19 cellular contexts compared by ENCODE assay signal in the genomic region with DNA sequence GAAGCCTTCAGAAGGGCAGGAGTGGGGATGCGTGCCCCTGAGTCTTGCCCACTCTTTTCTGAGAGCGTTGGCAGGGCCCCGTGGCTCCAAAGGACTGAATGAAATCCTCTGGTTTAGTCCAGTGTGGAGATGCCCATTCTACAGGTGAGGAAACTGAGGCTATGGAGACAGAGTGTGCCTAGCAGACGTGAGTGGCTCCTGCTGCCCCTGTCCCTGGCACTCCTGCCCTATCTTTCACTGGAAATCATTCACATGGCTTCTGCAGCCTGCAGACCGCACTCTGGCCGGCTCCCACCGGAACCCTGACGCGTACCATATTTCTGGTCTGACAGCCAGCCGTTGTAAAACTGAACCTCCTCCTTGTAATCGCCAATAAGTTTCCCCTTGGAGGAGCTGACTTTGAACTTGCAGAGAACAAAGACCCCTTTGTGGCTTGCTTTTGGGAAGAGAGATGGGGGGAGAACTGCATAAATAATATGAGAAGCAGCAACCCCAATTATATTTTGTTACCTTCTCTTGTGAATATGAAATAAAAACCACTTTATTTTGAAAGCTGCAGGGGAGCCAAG.
DNase-seq lines count a peak whose midpoint lies in the region; ATAC-seq and TF ChIP-seq lines count a peak whose summit lies in the region.
"Had no signal": no experiment of that assay in that cellular context is flagged by ENCODE, and none has a peak within 500 bp of the region (broad histone marks: within the 10 kb centered on the region; RNA-seq: fewer than 3 reads in every experiment).

No MANE protein-coding gene starts in this region.

- H3K4me3 ChIP-seq in A673 (ENCODE audit: low read depth, low read length, poor library complexity, severe bottlenecking) (no peak overlapping the region), RWPE2 (ENCODE audit: severe bottlenecking) (no peak overlapping the region), fibroblast of lung (replicated peaks in 1 of 4; ENCODE audit: control extremely low read depth in 1 of 4, insufficient read depth in 1 of 4, low read depth in 3 of 4, low read length in 4 of 4) (no peak overlapping the region), neuronal stem cell (ENCODE audit: low read length in 2 of 2) (no peak overlapping the region)
- H3K4me3 ChIP-seq: body of pancreas, upper lobe of left lung had no signal

- H3K9ac ChIP-seq in fibroblast of lung (ENCODE audit: insufficient read depth, low read length) (no peak overlapping the region), neuronal stem cell (ENCODE audit: low read depth, low read length, poor library complexity) (no peak overlapping the region)

- H3K27ac ChIP-seq in A673 (ENCODE audit: low read depth, low read length, poor library complexity, severe bottlenecking) (peak overlapping the region; percentile 37), RWPE2 (ENCODE audit: poor library complexity, severe bottlenecking) (no peak overlapping the region), fibroblast of lung (ENCODE audit: insufficient read depth, low read length) (peak overlapping the region; percentile 68), neuronal stem cell (replicated peaks; ENCODE audit: low read length) (no peak overlapping the region)
- H3K27ac ChIP-seq: body of pancreas, upper lobe of left lung had no signal

- H3K4ac ChIP-seq in neuronal stem cell (ENCODE audit: low read length) = no peak overlapping the region

- DNase-seq in A673 (ENCODE audit: low spot score) (no peak), RWPE2 (ENCODE audit: low spot score) (peak; percentile 46), fibroblast of lung (ENCODE audit: low read depth in 2 of 2) (no peak), neuronal stem cell (ENCODE audit: low spot score) (no peak), dermis blood vessel endothelial cell (no peak)
- no peak for DNase-seq in activated CD4-positive, CD25-positive, alpha-beta regulatory T cell treated with anti-CD3 and anti-CD28 coated beads, Interleukin-2, amount 50 U/mL, for 72 hours
- no peak for DNase-seq in stimulated activated naive CD4-positive, alpha-beta T cell treated with Interleukin-2 at 50 U/mL for 16 hours (lab: John Stamatoyannopoulos, UW)
- DNase-seq: activated CD4-positive, alpha-beta memory T cell treated with anti-CD3 and anti-CD28 coated beads for 36 hours; activated naive CD4-positive, alpha-beta T cell treated with anti-CD3 and anti-CD28 coated beads, Interleukin-2, amount 50 U/mL, for 16 hours; CD4-positive, alpha-beta T cell; DMS79; glutamatergic neuron; MM.1S; NCI-H187 treated with DMSO at 0.1 percent for 48 hours; NCI-H226 had no signal

- H3K18ac ChIP-seq in neuronal stem cell (ENCODE audit: low read length) = no peak overlapping the region

- ATAC-seq in RWPE2 (ENCODE audit: low read depth) (no peak), GM21825 (IDR thresholded peaks at IDR 0.05; ENCODE audit: unreplicated experiment) (no peak)
- ATAC-seq: naive thymus-derived CD8-positive, alpha-beta T cell had no signal

- CTCF ChIA-PET in A673 (lab: Charles Lee) = no interaction called here

- H3K4me1 ChIP-seq in A673 (ENCODE audit: insufficient read depth, low read length, poor library complexity, severe bottlenecking) (peaks cover 9% of the 10 kb centered on the region), RWPE2 (ENCODE audit: insufficient read depth, poor library complexity, severe bottlenecking) (peaks cover 10% of the 10 kb centered on the region), fibroblast of lung (ENCODE audit: control insufficient read depth, extremely low read depth, insufficient read depth, low read length) (peaks cover 11% of the 10 kb centered on the region), neuronal stem cell (ENCODE audit: control insufficient read depth in 2 of 2, insufficient read depth in 1 of 2, low read depth in 1 of 2, low read length in 2 of 2) (peaks cover 9 to 18% of the 10 kb centered on the region in 2 donors)
- H3K4me1 ChIP-seq: body of pancreas had no signal

- no peaks in the 10 kb centered on the region for H3K79me1 ChIP-seq in neuronal stem cell (ENCODE audit: low read depth, low read length)

- WGBS in neuronal stem cell (ENCODE audit: extremely low coverage in 2 of 2, insufficient read length in 2 of 2, insufficient replicate concordance in 1 of 2), 2 donors = no CpG with 5 or more reads among the region's 11 CpGs

- H4K91ac ChIP-seq in neuronal stem cell (ENCODE audit: low read depth, low read length, poor library complexity) = no peak overlapping the region

- H3K36me3 ChIP-seq in A673 (ENCODE audit: insufficient read depth, low read length, poor library complexity, severe bottlenecking) (no peaks in the 10 kb centered on the region), RWPE2 (ENCODE audit: low read depth) (no peaks in the 10 kb centered on the region), fibroblast of lung (ENCODE audit: control insufficient read depth, insufficient read depth, low read length) (no peaks in the 10 kb centered on the region), neuronal stem cell (replicated peaks in 1 of 2; ENCODE audit: control insufficient read depth in 2 of 2, insufficient read depth in 2 of 2, low read length in 2 of 2) (no peaks in the 10 kb centered on the region)
- H3K36me3 ChIP-seq: upper lobe of left lung had no signal

- no peak overlapping the region for H2AFZ ChIP-seq in fibroblast of lung (ENCODE audit: low read length)
- H2AFZ ChIP-seq in neuronal stem cell (ENCODE audit: low read length) = peak overlapping the region; percentile 62

- H2BK12ac ChIP-seq in neuronal stem cell (ENCODE audit: low read length) = no peak overlapping the region

- TF ChIP-seq CTCF in A673 (conservative IDR thresholded peaks at IDR 0.05; ENCODE audit: low read depth, low read length) (no peak), RWPE2 (IDR thresholded peaks at IDR 0.05; ENCODE audit: poor library complexity, severe bottlenecking) (no peak), fibroblast of lung (conservative IDR thresholded peaks at IDR 0.05 in 1 of 2, IDR thresholded peaks at IDR 0.05 in 1 of 2; ENCODE audit: low read depth in 1 of 2, low read length in 2 of 2) (no peak)

- POLR2A ChIA-PET in A673 (lab: Charles Lee; ENCODE audit: low non-redundant PET) = no interaction called here

- H3K9me3 ChIP-seq in A673 (ENCODE audit: low read depth, low read length, poor library complexity, severe bottlenecking) = no peaks in the 10 kb centered on the region
- H3K9me3 ChIP-seq in RWPE2 (ENCODE audit: severe bottlenecking) = no peaks in the 10 kb centered on the region
- H3K9me3 ChIP-seq in fibroblast of lung (ENCODE audit: control insufficient read depth, insufficient read depth, low read depth, low read length) = no peaks in the 10 kb centered on the region
- H3K9me3 ChIP-seq in neuronal stem cell (replicated peaks in 1 of 2; ENCODE audit: control insufficient read depth in 2 of 2, insufficient read depth in 1 of 2, low read depth in 1 of 2, low read length in 2 of 2) = no peaks in the 10 kb centered on the region
- H3K9me3 ChIP-seq: body of pancreas, upper lobe of left lung had no signal

- no peak overlapping the region for H2BK5ac ChIP-seq in neuronal stem cell (ENCODE audit: low read length)

- BruUV-seq in A673 (replicated peaks; lab: Mats Ljungman, UMichigan) = no TSS peak

- no peaks in the 10 kb centered on the region for H3K79me2 ChIP-seq in fibroblast of lung (ENCODE audit: control insufficient read depth, insufficient read depth, low read length)

- no peaks in the 10 kb centered on the region for H4K20me1 ChIP-seq in fibroblast of lung (ENCODE audit: control insufficient read depth, extremely low read depth, insufficient read depth, low read length)

- intact Hi-C loops in A673 (cut with micrococcal nuclease; ENCODE audit: unreplicated experiment) = no loop called here

- no peak overlapping the region for H2BK15ac ChIP-seq in neuronal stem cell (ENCODE audit: low read length)

- peak overlapping the region; percentile 37 for H3K4me2 ChIP-seq in fibroblast of lung (ENCODE audit: extremely low read depth, insufficient read depth, low read length)
- H3K4me2 ChIP-seq in neuronal stem cell (ENCODE audit: insufficient read depth, low read length, poor library complexity, severe bottlenecking) = no peak overlapping the region

- no peak overlapping the region for H3K23ac ChIP-seq in neuronal stem cell (ENCODE audit: low read depth, low read length, poor library complexity)

- no peaks in the 10 kb centered on the region for H3K27me3 ChIP-seq in A673 (replicated peaks; ENCODE audit: insufficient read depth, low read depth, low read length, poor library complexity)
- no peaks in the 10 kb centered on the region for H3K27me3 ChIP-seq in RWPE2 (ENCODE audit: insufficient read depth, poor library complexity, severe bottlenecking)
- no peaks in the 10 kb centered on the region for H3K27me3 ChIP-seq in fibroblast of lung (ENCODE audit: control insufficient read depth, insufficient read depth, low read length)
- peaks cover 0 to 8% (median 2%) of the 10 kb centered on the region in 3 experiments for H3K27me3 ChIP-seq in neuronal stem cell (ENCODE audit: control insufficient read depth in 3 of 3, insufficient read depth in 3 of 3, low read depth in 1 of 3, low read length in 3 of 3)
- H3K27me3 ChIP-seq: body of pancreas, upper lobe of left lung had no signal

- no peak overlapping the region for H3K14ac ChIP-seq in neuronal stem cell (ENCODE audit: low read length)

- no peak overlapping the region for H2AK5ac ChIP-seq in neuronal stem cell (ENCODE audit: low read depth, low read length)

- no peak overlapping the region for H2BK120ac ChIP-seq in neuronal stem cell (ENCODE audit: low read depth, low read length)

- no peak overlapping the region for H4K8ac ChIP-seq in neuronal stem cell (ENCODE audit: low read depth, low read length)

Comparison
In these comparisons a context has a peak if more than half of its experiments do, and no peak if none do; other contexts are left out.
1. H3K27ac ChIP-seq: peak in A673 (single experiment) and fibroblast of lung (single experiment); none in RWPE2 (single experiment) and neuronal stem cell (single experiment).